In the genomic region with DNA sequence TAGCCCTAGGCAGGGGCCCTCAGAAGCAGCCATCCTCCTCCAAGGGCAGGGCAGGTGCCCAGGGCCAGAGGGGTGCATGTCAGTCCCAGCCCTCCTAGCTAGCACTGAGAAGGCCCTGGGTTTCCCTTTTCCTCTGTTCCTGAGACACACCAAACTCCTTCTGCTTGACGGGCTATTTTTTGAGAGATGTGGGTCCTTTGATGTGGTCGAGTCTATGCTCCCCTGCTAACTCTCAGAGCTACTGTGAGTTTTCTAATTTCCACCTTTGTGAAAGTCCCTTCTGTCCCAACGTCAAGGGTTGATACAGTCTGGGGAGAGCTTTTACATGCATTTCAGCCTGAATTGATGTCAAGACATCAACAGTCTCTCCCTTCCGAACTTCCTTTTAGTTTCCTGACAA, we compare ENCODE assay signal across 21 cellular contexts. TPM values are rescaled to one million over a fixed set of nuclear protein-coding genes. Genes with fewer than 3 reads are reported as not detected.
"Had no signal": no experiment of that assay in that cellular context is flagged by ENCODE, and none has a peak within 500 bp of the region (broad histone marks: within the 10 kb centered on the region; RNA-seq: fewer than 3 reads in every experiment).

No MANE protein-coding gene starts in this region.

- H3K27me3 ChIP-seq: body of pancreas, cardiac muscle cell, tibial artery had no signal

- H3K27ac Mint-ChIP-seq: activated CD4-positive, alpha-beta memory T cell treated with anti-CD3 and anti-CD28 coated beads, Interleukin-2, amount 10 ng/mL, durations not matched to agents 7 days and 5 days; activated T-helper 1 cell treated with anti-CD3 and anti-CD28 coated beads, Interleukin-12 subunit alpha, Interleukin-12 subunit beta, Interleukin-2, Interleukin-4 antibody, amounts not matched to agents 30 ng/mL and 10 ng/mL and 1 ng/mL, durations not matched to agents 14 hours and 24 hours and 36 hours; memory B cell; nephron; stimulated activated naive CD8-positive, alpha-beta T cell treated with anti-CD3 and anti-CD28 coated beads, Interleukin-15, Interleukin-2, amounts not matched to agents 100 ng/mL and 50 ng/mL, for 24 hours; WTC11 had no signal

- H2AFZ ChIP-seq: parathyroid adenoma had no signal

- H3K27ac ChIP-seq: body of pancreas, cardiac muscle cell, heart left ventricle, parathyroid adenoma, tibial artery had no signal

- H3K4me1 ChIP-seq: parathyroid adenoma, tibial artery had no signal

- H3K79me2 ChIP-seq: parathyroid adenoma had no signal

- H3K4me1 Mint-ChIP-seq: memory B cell had no signal

- H3K4me3 Mint-ChIP-seq: activated CD4-positive, alpha-beta memory T cell treated with anti-CD3 and anti-CD28 coated beads, Interleukin-2, amount 10 ng/mL, durations not matched to agents 7 days and 5 days; activated T-helper 1 cell treated with anti-CD3 and anti-CD28 coated beads, Interleukin-12 subunit alpha, Interleukin-12 subunit beta, Interleukin-2, Interleukin-4 antibody, amounts not matched to agents 30 ng/mL and 10 ng/mL and 1 ng/mL, durations not matched to agents 14 hours and 24 hours and 36 hours; memory B cell; nephron; stimulated activated naive CD8-positive, alpha-beta T cell treated with anti-CD3 and anti-CD28 coated beads, Interleukin-15, Interleukin-2, amounts not matched to agents 100 ng/mL and 50 ng/mL, for 24 hours; WTC11 had no signal

- ATAC-seq: body of pancreas, heart left ventricle, left cardiac atrium, right cardiac atrium, WTC11 had no signal

- H3K36me3 Mint-ChIP-seq: memory B cell had no signal

- DNase-seq: activated CD4-positive, alpha-beta memory T cell treated with anti-CD3 and anti-CD28 coated beads, Interleukin-2, amount 10 ng/mL, durations not matched to agents 7 days and 5 days; activated naive CD4-positive, alpha-beta T cell; anterior cingulate cortex; body of pancreas; heart left ventricle; left cardiac atrium; nucleus accumbens; right cardiac atrium; stimulated activated CD4-positive, alpha-beta T cell treated with anti-CD3 and anti-CD28 coated beads, Interleukin-4, amount 100 ng/mL, for 24 hours; T1000; tibial artery had no signal

- H3K36me3 ChIP-seq: cardiac muscle cell, heart left ventricle, tibial artery had no signal

- H3K9ac ChIP-seq: parathyroid adenoma had no signal

- H3K9me3 ChIP-seq: body of pancreas, heart left ventricle, tibial artery had no signal

- H3K9me3 Mint-ChIP-seq: activated CD4-positive, alpha-beta memory T cell treated with anti-CD3 and anti-CD28 coated beads, Interleukin-2, amount 10 ng/mL, durations not matched to agents 7 days and 5 days; activated T-helper 1 cell treated with anti-CD3 and anti-CD28 coated beads, Interleukin-12 subunit alpha, Interleukin-12 subunit beta, Interleukin-2, Interleukin-4 antibody, amounts not matched to agents 30 ng/mL and 10 ng/mL and 1 ng/mL, durations not matched to agents 14 hours and 24 hours and 36 hours; memory B cell; nephron; stimulated activated naive CD8-positive, alpha-beta T cell treated with anti-CD3 and anti-CD28 coated beads, Interleukin-15, Interleukin-2, amounts not matched to agents 100 ng/mL and 50 ng/mL, for 24 hours had no signal

- H3K4me3 ChIP-seq: body of pancreas, cardiac muscle cell, heart left ventricle, tibial artery had no signal

RNA-seq across cellular contexts. Expression of gene TRPM8, which starts 51.4 kb away (rescaled TPM):
- total RNA-seq: activated CD4-positive, alpha-beta memory T cell treated with anti-CD3 and anti-CD28 coated beads, Interleukin-2, amount 10 ng/mL, durations not matched to agents 7 days and 5 days; activated T-helper 1 cell treated with anti-CD3 and anti-CD28 coated beads, Interleukin-12 subunit alpha, Interleukin-12 subunit beta, Interleukin-2, Interleukin-4 antibody, amounts not matched to agents 30 ng/mL and 10 ng/mL and 1 ng/mL, durations not matched to agents 14 hours and 24 hours and 36 hours; fibroblast of villous mesenchyme; left cardiac atrium; pulmonary artery endothelial cell; right cardiac atrium; T-helper 1 cell treated with Interleukin-12 subunit alpha and Interleukin-12 subunit beta and Interleukin-4 antibody, amounts not matched to agents 30 ng/mL and 1 ng/mL, for 36 hours had no signal
